Comparison of ENCODE assay signal across 10 cellular contexts in genomic region chr10:48885376-48885775, GRCh38. TPM values are rescaled to one million over a fixed set of nuclear protein-coding genes. Genes with fewer than 3 reads are reported as not detected.
DNase-seq lines count a peak whose midpoint lies in the region; ATAC-seq and TF ChIP-seq lines count a peak whose summit lies in the region.
"Had no signal": no experiment of that assay in that cellular context is flagged by ENCODE, and none has a peak within 500 bp of the region (broad histone marks: within the 10 kb centered on the region; RNA-seq: fewer than 3 reads in every experiment).

No MANE protein-coding gene starts in this region.

- POLR2A ChIA-PET in CD8-positive, alpha-beta memory T cell (lab: Charles Lee), result no interaction called here

- no peak overlapping the region for H3K27ac ChIP-seq in endodermal cell (ENCODE audit: low read depth, low read length)
- H3K27ac ChIP-seq in CD8-positive, alpha-beta memory T cell (ENCODE audit: low read depth, low read length), result no peak overlapping the region
- H3K27ac ChIP-seq: BLaER1 had no signal

- CTCF ChIA-PET in CD8-positive, alpha-beta memory T cell (lab: Charles Lee), result no interaction called here

- H3K9me3 Mint-ChIP-seq in endodermal cell, result peaks cover 5% of the 10 kb centered on the region
- no peaks in the 10 kb centered on the region for H3K9me3 Mint-ChIP-seq in progenitor cell of endocrine pancreas (ENCODE audit: low read depth)
- H3K9me3 Mint-ChIP-seq in CD8-positive, alpha-beta memory T cell, result peaks cover 0 to 3% (median 0%) of the 10 kb centered on the region in 5 donors
- H3K9me3 Mint-ChIP-seq in effector memory CD8-positive, alpha-beta T cell, result no peaks in the 10 kb centered on the region

- no peaks in the 10 kb centered on the region for H3K9me3 ChIP-seq in endodermal cell (ENCODE audit: control insufficient read depth, low read length)
- no peaks in the 10 kb centered on the region for H3K9me3 ChIP-seq in CD8-positive, alpha-beta memory T cell (ENCODE audit: low read length)
- H3K9me3 ChIP-seq: BLaER1 had no signal

- H3K27ac Mint-ChIP-seq in endodermal cell, result no peak overlapping the region
- H3K27ac Mint-ChIP-seq in progenitor cell of endocrine pancreas, result no peak overlapping the region
- H3K27ac Mint-ChIP-seq in CD8-positive, alpha-beta memory T cell, result no peak overlapping the region
- H3K27ac Mint-ChIP-seq in effector memory CD8-positive, alpha-beta T cell, result no peak overlapping the region

- WGBS in endodermal cell (ENCODE audit: insufficient coverage in 1 of 2, insufficient read length in 1 of 2), 2 experiments, result no CpG with 5 or more reads among the region's 2 CpGs

- H3K4me3 ChIP-seq in endodermal cell (ENCODE audit: low read length), result no peak overlapping the region
- no peak overlapping the region for H3K4me3 ChIP-seq in CD8-positive, alpha-beta memory T cell (ENCODE audit: low read length)
- H3K4me3 ChIP-seq: BLaER1 had no signal

- H3K36me3 ChIP-seq in endodermal cell (ENCODE audit: control insufficient read depth, insufficient read depth, low read length), result no peaks in the 10 kb centered on the region
- no peaks in the 10 kb centered on the region for H3K36me3 ChIP-seq in CD8-positive, alpha-beta memory T cell (ENCODE audit: insufficient read depth, low read length)
- H3K36me3 ChIP-seq: BLaER1 had no signal

- no peak for ATAC-seq in HG03280 (IDR thresholded peaks at IDR 0.05; ENCODE audit: unreplicated experiment)
- ATAC-seq in effector memory CD8-positive, alpha-beta T cell (replicated peaks), result no peak
- ATAC-seq: Right ventricle myocardium inferior had no signal

- peak; percentile 5 for DNase-seq in NCI-H345 (lab: John Stamatoyannopoulos, UW)
- no peak for DNase-seq in NCI-H345 treated with DMSO at 0.1 percent for 48 hours (lab: John Stamatoyannopoulos, UW; ENCODE audit: unreplicated experiment)
- peak; percentile 29 for DNase-seq in NAMALWA (ENCODE audit: low spot score)
- DNase-seq in endodermal cell, result peak; percentile 66
- no peak for DNase-seq in progenitor cell of endocrine pancreas (ENCODE audit: low spot score, unreplicated experiment)
- no peak for DNase-seq in CD8-positive, alpha-beta memory T cell
- DNase-seq in effector memory CD8-positive, alpha-beta T cell, result no peak

- no peak overlapping the region for H3K9ac ChIP-seq in endodermal cell (ENCODE audit: extremely low read depth, low read length, poor library complexity, severe bottlenecking)
- H3K9ac ChIP-seq: BLaER1 had no signal

- TF ChIP-seq CTCF in endodermal cell (conservative IDR thresholded peaks at IDR 0.05), result peak; percentile 77
- peak; percentile 54 for TF ChIP-seq CTCF in progenitor cell of endocrine pancreas (IDR thresholded peaks at IDR 0.05; ENCODE audit: unreplicated experiment)

- H3K4me1 Mint-ChIP-seq in endodermal cell (peaks cover 3% of the 10 kb centered on the region), progenitor cell of endocrine pancreas (ENCODE audit: low read depth) (no peaks in the 10 kb centered on the region)
- H3K4me1 Mint-ChIP-seq in CD8-positive, alpha-beta memory T cell, result no peaks in the 10 kb centered on the region
- H3K4me1 Mint-ChIP-seq in effector memory CD8-positive, alpha-beta T cell (ENCODE audit: low read depth in 2 of 2), result no peaks in the 10 kb centered on the region

- no peaks in the 10 kb centered on the region for H3K27me3 ChIP-seq in endodermal cell (ENCODE audit: control insufficient read depth, insufficient read depth, low read length, poor library complexity, severe bottlenecking)
- H3K27me3 ChIP-seq in CD8-positive, alpha-beta memory T cell (ENCODE audit: insufficient read depth, low read length, poor library complexity, severe bottlenecking), result no peaks in the 10 kb centered on the region
- H3K27me3 ChIP-seq: BLaER1 had no signal

- H3K36me3 Mint-ChIP-seq in endodermal cell (ENCODE audit: low read depth) (no peaks in the 10 kb centered on the region), progenitor cell of endocrine pancreas (ENCODE audit: insufficient read depth) (no peaks in the 10 kb centered on the region)
- no peaks in the 10 kb centered on the region for H3K36me3 Mint-ChIP-seq in CD8-positive, alpha-beta memory T cell
- no peaks in the 10 kb centered on the region for H3K36me3 Mint-ChIP-seq in effector memory CD8-positive, alpha-beta T cell (ENCODE audit: insufficient read depth)

- H3K4me1 ChIP-seq in endodermal cell (ENCODE audit: control insufficient read depth, insufficient read depth, low read length), result no peaks in the 10 kb centered on the region
- H3K4me1 ChIP-seq in CD8-positive, alpha-beta memory T cell (ENCODE audit: insufficient read depth, low read length), result no peaks in the 10 kb centered on the region
- H3K4me1 ChIP-seq: BLaER1 had no signal

- peaks cover 13% of the 10 kb centered on the region for H3K27me3 Mint-ChIP-seq in endodermal cell (ENCODE audit: insufficient read depth)
- H3K27me3 Mint-ChIP-seq in progenitor cell of endocrine pancreas, result peaks cover 16% of the 10 kb centered on the region
- peaks cover 0 to 10% of the 10 kb centered on the region in 2 donors for H3K27me3 Mint-ChIP-seq in CD8-positive, alpha-beta memory T cell
- H3K27me3 Mint-ChIP-seq in effector memory CD8-positive, alpha-beta T cell, result peaks cover 6 to 14% of the 10 kb centered on the region in 2 donors

- H3K4me3 Mint-ChIP-seq in endodermal cell, result no peak overlapping the region
- H3K4me3 Mint-ChIP-seq in progenitor cell of endocrine pancreas (ENCODE audit: low read depth), result no peak overlapping the region
- H3K4me3 Mint-ChIP-seq in CD8-positive, alpha-beta memory T cell, result no peak overlapping the region
- no peak overlapping the region for H3K4me3 Mint-ChIP-seq in effector memory CD8-positive, alpha-beta T cell

RNA-seq across cellular contexts. Expression of gene LRRC18, which starts 54.3 kb away (rescaled TPM):
- total RNA-seq in endodermal cell (not detected), progenitor cell of endocrine pancreas (not detected in 2 replicates)
- not detected for polyA plus RNA-seq in endodermal cell (2013, experiment 1 of 2)
- polyA plus RNA-seq in endodermal cell (2013, experiment 2 of 2), result not detected
- total RNA-seq in CD8-positive, alpha-beta memory T cell, result not detected
- not detected for polyA plus RNA-seq in CD8-positive, alpha-beta memory T cell
- total RNA-seq: Right ventricle myocardium inferior had no signal

Comparison
In these comparisons a context has a peak if more than half of its experiments do, and no peak if none do; other contexts are left out.
1. DNase-seq: peak in NCI-H345 (single experiment), NAMALWA (single experiment) and endodermal cell (single experiment); none in NCI-H345 treated with DMSO at 0.1 percent for 48 hours (single experiment), progenitor cell of endocrine pancreas (single experiment), CD8-positive, alpha-beta memory T cell (0 of 5) and effector memory CD8-positive, alpha-beta T cell (0 of 3).